In the genomic region with DNA sequence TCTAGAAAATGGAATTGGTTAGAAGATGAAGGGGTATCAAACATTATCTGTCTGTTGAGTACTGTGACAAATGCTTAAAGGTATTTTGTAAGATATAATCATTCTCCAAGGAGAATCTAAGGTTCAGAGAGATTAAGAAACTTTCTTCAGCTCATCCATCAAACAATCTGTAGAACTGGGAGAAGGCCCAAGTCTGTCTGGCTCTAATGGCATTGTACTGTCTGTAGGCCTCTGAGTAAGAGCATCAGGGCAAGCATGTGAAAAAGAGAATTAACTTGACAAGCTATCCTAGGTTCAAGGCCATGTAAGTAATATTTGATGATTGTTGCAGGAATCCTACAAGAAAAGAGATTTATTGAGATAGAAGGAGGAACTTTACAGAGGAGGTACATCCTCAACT, we compare ENCODE assay signal across 27 cellular contexts.
"Had no signal": no experiment of that assay in that cellular context is flagged by ENCODE, and none has a peak within 500 bp of the region (broad histone marks: within the 10 kb centered on the region; RNA-seq: fewer than 3 reads in every experiment).

No MANE protein-coding gene starts in this region.

- H3K36me3 ChIP-seq: breast epithelium, esophagus squamous epithelium, right atrium auricular region, stomach, thoracic aorta, upper lobe of right lung had no signal

- H3K27me3 Mint-ChIP-seq: activated CD4-positive, alpha-beta memory T cell treated with anti-CD3 and anti-CD28 coated beads, Interleukin-2, amount 10 ng/mL, durations not matched to agents 7 days and 5 days; activated CD8-positive, alpha-beta memory T cell treated with anti-CD3 and anti-CD28 coated beads, Interleukin-2, amount 10 ng/mL, durations not matched to agents 7 days and 5 days; activated naive CD4-positive, alpha-beta T cell treated with anti-CD3 and anti-CD28 coated beads, Interleukin-2, amount 10 ng/mL, durations not matched to agents 7 days and 5 days; activated naive CD8-positive, alpha-beta T cell treated with anti-CD3 and anti-CD28 coated beads, Interleukin-2, amount 50 U/mL, for 24 hours had no signal

- H3K27me3 ChIP-seq: breast epithelium, esophagus squamous epithelium, right atrium auricular region, stomach, upper lobe of right lung had no signal

- H3K4me3 ChIP-seq: breast epithelium, esophagus squamous epithelium, right atrium auricular region, skin epidermis, stomach, thoracic aorta, upper lobe of right lung had no signal

- H3K27ac ChIP-seq: breast epithelium, thoracic aorta had no signal

- DNase-seq: activated CD4-positive, alpha-beta memory T cell treated with anti-CD3 and anti-CD28 coated beads, Interleukin-2, amount 10 ng/mL, durations not matched to agents 7 days and 5 days; activated CD4-positive, alpha-beta T cell treated with anti-CD3 and anti-CD28 coated beads for 48 hours; activated CD4-positive, CD25-positive, alpha-beta regulatory T cell; activated CD8-positive, alpha-beta memory T cell treated with anti-CD3 and anti-CD28 coated beads, Interleukin-2, amount 10 ng/mL, durations not matched to agents 7 days and 5 days; activated naive CD4-positive, alpha-beta T cell treated with anti-CD3 and anti-CD28 coated beads, Interleukin-2, amount 10 ng/mL, durations not matched to agents 7 days and 5 days; activated naive CD8-positive, alpha-beta T cell treated with anti-CD3 and anti-CD28 coated beads, Interleukin-2, amount 50 U/mL, for 24 hours; activated T-cell treated with anti-CD3 and anti-CD28 coated beads, Interleukin-2, amount 50 U/mL, for 1 hour; cerebellar nuclear complex; effector CD8-positive, alpha-beta T cell; esophagus squamous epithelium; foreskin fibroblast; hippocampal formation; mammary epithelial cell; midbrain; stimulated activated CD4-positive, alpha-beta T cell treated with anti-CD3 and anti-CD28 coated beads, Interleukin-15, amount 100 ng/mL, for 24 hours; stimulated activated CD4-positive, alpha-beta T cell treated with anti-CD3 and anti-CD28 coated beads, Interleukin-2, amount 100 ng/mL, for 48 hours; stomach; T-helper 1 cell; T-helper 9 cell; upper lobe of right lung had no signal

- H3K4me1 ChIP-seq: breast epithelium had no signal

- H3K27ac Mint-ChIP-seq: activated CD4-positive, alpha-beta memory T cell treated with anti-CD3 and anti-CD28 coated beads, Interleukin-2, amount 10 ng/mL, durations not matched to agents 7 days and 5 days; activated CD8-positive, alpha-beta memory T cell treated with anti-CD3 and anti-CD28 coated beads, Interleukin-2, amount 10 ng/mL, durations not matched to agents 7 days and 5 days; activated naive CD4-positive, alpha-beta T cell treated with anti-CD3 and anti-CD28 coated beads, Interleukin-2, amount 10 ng/mL, durations not matched to agents 7 days and 5 days; activated naive CD8-positive, alpha-beta T cell treated with anti-CD3 and anti-CD28 coated beads, Interleukin-2, amount 50 U/mL, for 24 hours; progenitor cell of endocrine pancreas had no signal

- H3K9me3 ChIP-seq: breast epithelium, esophagus squamous epithelium, right atrium auricular region, stomach, thoracic aorta, upper lobe of right lung had no signal

- H3K9me3 Mint-ChIP-seq: activated CD4-positive, alpha-beta memory T cell treated with anti-CD3 and anti-CD28 coated beads, Interleukin-2, amount 10 ng/mL, durations not matched to agents 7 days and 5 days; activated naive CD4-positive, alpha-beta T cell treated with anti-CD3 and anti-CD28 coated beads, Interleukin-2, amount 10 ng/mL, durations not matched to agents 7 days and 5 days; activated naive CD8-positive, alpha-beta T cell treated with anti-CD3 and anti-CD28 coated beads, Interleukin-2, amount 50 U/mL, for 24 hours; neural crest cell had no signal

- H3K4me3 Mint-ChIP-seq: activated CD4-positive, alpha-beta memory T cell treated with anti-CD3 and anti-CD28 coated beads, Interleukin-2, amount 10 ng/mL, durations not matched to agents 7 days and 5 days; activated CD8-positive, alpha-beta memory T cell treated with anti-CD3 and anti-CD28 coated beads, Interleukin-2, amount 10 ng/mL, durations not matched to agents 7 days and 5 days; activated naive CD4-positive, alpha-beta T cell treated with anti-CD3 and anti-CD28 coated beads, Interleukin-2, amount 10 ng/mL, durations not matched to agents 7 days and 5 days; activated naive CD8-positive, alpha-beta T cell treated with anti-CD3 and anti-CD28 coated beads, Interleukin-2, amount 50 U/mL, for 24 hours; neural crest cell had no signal

- ATAC-seq: activated CD8-positive, alpha-beta memory T cell treated with anti-CD3 and anti-CD28 coated beads, Interleukin-2, amount 10 ng/mL, durations not matched to agents 7 days and 5 days; activated naive CD8-positive, alpha-beta T cell treated with anti-CD3 and anti-CD28 coated beads, Interleukin-2, amount 50 U/mL, for 24 hours; left lobe of liver; upper lobe of right lung had no signal

- H3K36me3 Mint-ChIP-seq: activated CD8-positive, alpha-beta memory T cell treated with anti-CD3 and anti-CD28 coated beads, Interleukin-2, amount 10 ng/mL, durations not matched to agents 7 days and 5 days; activated naive CD4-positive, alpha-beta T cell treated with anti-CD3 and anti-CD28 coated beads, Interleukin-2, amount 10 ng/mL, durations not matched to agents 7 days and 5 days had no signal
